8 cellular contexts compared by ENCODE assay signal in the genomic region with DNA sequence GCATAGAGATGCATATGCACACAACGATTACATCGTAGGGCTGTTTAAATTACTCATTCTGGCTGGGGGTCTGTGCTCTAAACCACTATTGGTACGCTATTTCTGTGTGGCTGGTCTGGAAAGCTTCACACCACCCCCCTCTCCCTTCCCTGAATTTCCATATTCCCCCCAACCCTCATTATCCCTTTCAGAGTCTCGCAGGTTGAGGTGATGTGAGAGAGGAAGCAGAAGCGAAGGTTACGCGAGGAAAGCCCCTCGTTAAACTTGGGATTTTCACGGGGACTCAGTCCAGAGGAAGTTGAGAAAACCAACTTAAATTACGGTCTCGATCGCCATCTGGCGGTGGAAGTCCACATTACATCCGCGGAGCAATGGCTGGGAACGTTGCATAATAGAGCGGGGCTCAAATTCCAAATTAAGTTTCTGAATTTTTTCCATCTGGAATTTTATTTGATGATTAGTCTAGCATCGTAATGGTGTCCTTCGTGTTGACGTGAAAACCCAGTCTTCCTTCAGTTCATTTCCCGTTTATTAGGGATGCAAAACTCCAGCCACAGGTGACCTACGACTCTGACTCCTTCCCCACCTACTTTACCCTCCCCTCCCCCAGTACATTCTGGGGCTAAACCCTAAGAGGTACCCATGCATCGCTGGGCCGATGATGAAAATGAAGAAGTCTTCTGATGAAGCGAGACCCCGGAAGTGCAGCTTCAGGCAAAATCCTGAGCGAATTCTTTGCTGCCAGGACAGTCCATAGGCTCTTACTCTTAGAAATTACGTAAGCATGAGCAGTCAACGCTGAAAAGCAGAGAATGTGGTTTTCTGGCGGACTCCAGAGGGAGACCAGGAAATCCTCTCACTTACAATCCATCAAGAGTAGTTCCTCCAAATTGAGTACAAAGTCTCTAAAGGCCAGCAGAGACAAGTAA. TPM values are rescaled to one million over a fixed set of nuclear protein-coding genes. Genes with fewer than 3 reads are reported as not detected.
A peak's percentile ranks its signal among the peaks of the same experiment; 100 is the strongest.
DNase-seq lines count a peak whose midpoint lies in the region; ATAC-seq lines count a peak whose summit lies in the region.

No MANE protein-coding gene starts in this region.

- H3K27me3 Mint-ChIP-seq in activated CD8-positive, alpha-beta T cell treated with anti-CD3 and anti-CD28 coated beads, Interleukin-2, amount 10 ng/mL, durations not matched to agents 7 days and 5 days (ENCODE audit: low read depth): peaks cover 40% of the 10 kb centered on the region
- no peaks in the 10 kb centered on the region for H3K27me3 Mint-ChIP-seq in memory B cell

- POLR2A ChIA-PET in activated CD8-positive, alpha-beta T cell treated with anti-CD3 and anti-CD28 coated beads, Interleukin-2, amount 10 ng/mL, durations not matched to agents 7 days and 5 days (lab: Charles Lee): interaction anchor here (0.6 to 1.0 kb wide), 2 partner anchors 48 to 347 kb away, joined by 3 read pairs; no protein-coding TSS in a partner anchor

- DNase-seq in AG08395 (ENCODE audit: low spot score): peak; percentile 65
- peak; percentile 3 for DNase-seq in NCI-H524 treated with DMSO at 0.1 percent for 48 hours (lab: John Stamatoyannopoulos, UW)
- peak; percentile 83 for DNase-seq in activated CD8-positive, alpha-beta T cell treated with anti-CD3 and anti-CD28 coated beads, Interleukin-2, amount 10 ng/mL, durations not matched to agents 7 days and 5 days
- peak; percentile 49 to 67 (median 66) for DNase-seq in effector memory CD4-positive, alpha-beta T cell
- DNase-seq in memory B cell (ENCODE audit: low spot score in 2 of 2): peak; percentile 84 to 94
- peak; percentile 26 for DNase-seq in stimulated activated CD8-positive, alpha-beta memory T cell treated with anti-CD3 and anti-CD28 coated beads, Interleukin-12 subunit alpha, Interleukin-12 subunit beta, amount 100 ng/mL, for 24 hours (ENCODE audit: extremely low read depth)

- peak; percentile 74 for ATAC-seq in GM18517 (IDR thresholded peaks at IDR 0.05; ENCODE audit: unreplicated experiment)
- ATAC-seq in activated CD8-positive, alpha-beta T cell treated with anti-CD3 and anti-CD28 coated beads, Interleukin-2, amount 10 ng/mL, durations not matched to agents 7 days and 5 days: peak; percentile 73
- ATAC-seq in memory B cell (ENCODE audit: low read depth): peak; percentile 75
- no peak for ATAC-seq in GM19035 (IDR thresholded peaks at IDR 0.05; ENCODE audit: unreplicated experiment)

- H3K27ac Mint-ChIP-seq in activated CD8-positive, alpha-beta T cell treated with anti-CD3 and anti-CD28 coated beads, Interleukin-2, amount 10 ng/mL, durations not matched to agents 7 days and 5 days: peak overlapping the region; percentile 33
- H3K27ac Mint-ChIP-seq in memory B cell: peak overlapping the region; percentile 86

- no peaks in the 10 kb centered on the region for H3K9me3 ChIP-seq in effector memory CD4-positive, alpha-beta T cell (ENCODE audit: control insufficient read depth, low read length)

- peaks cover 2% of the 10 kb centered on the region for H3K36me3 Mint-ChIP-seq in activated CD8-positive, alpha-beta T cell treated with anti-CD3 and anti-CD28 coated beads, Interleukin-2, amount 10 ng/mL, durations not matched to agents 7 days and 5 days (ENCODE audit: low read depth)
- H3K36me3 Mint-ChIP-seq in memory B cell: peaks cover 9% of the 10 kb centered on the region

- peak overlapping the region; percentile 57 for H3K4me3 Mint-ChIP-seq in activated CD8-positive, alpha-beta T cell treated with anti-CD3 and anti-CD28 coated beads, Interleukin-2, amount 10 ng/mL, durations not matched to agents 7 days and 5 days
- H3K4me3 Mint-ChIP-seq in memory B cell: peak overlapping the region; percentile 86

- H3K9me3 Mint-ChIP-seq in activated CD8-positive, alpha-beta T cell treated with anti-CD3 and anti-CD28 coated beads, Interleukin-2, amount 10 ng/mL, durations not matched to agents 7 days and 5 days (ENCODE audit: insufficient read depth): peaks cover 5% of the 10 kb centered on the region
- peaks cover 12% of the 10 kb centered on the region for H3K9me3 Mint-ChIP-seq in memory B cell

- no peaks in the 10 kb centered on the region for H3K36me3 ChIP-seq in effector memory CD4-positive, alpha-beta T cell (ENCODE audit: control insufficient read depth, insufficient read depth, low read length)

- H3K4me1 Mint-ChIP-seq in activated CD8-positive, alpha-beta T cell treated with anti-CD3 and anti-CD28 coated beads, Interleukin-2, amount 10 ng/mL, durations not matched to agents 7 days and 5 days (ENCODE audit: low read depth): peaks cover 37% of the 10 kb centered on the region
- peaks cover 25% of the 10 kb centered on the region for H3K4me1 Mint-ChIP-seq in memory B cell

- CTCF ChIA-PET in activated CD8-positive, alpha-beta T cell treated with anti-CD3 and anti-CD28 coated beads, Interleukin-2, amount 10 ng/mL, durations not matched to agents 7 days and 5 days (lab: Charles Lee): interaction anchor here (1.0 to 4.3 kb wide), 11 partner anchors 9 to 187 kb away, joined by 3 to 29 read pairs (median 4); a partner anchor contains a TSS

- no peaks in the 10 kb centered on the region for H3K4me1 ChIP-seq in effector memory CD4-positive, alpha-beta T cell (ENCODE audit: control insufficient read depth, insufficient read depth, low read length, poor library complexity, severe bottlenecking)

- no peak overlapping the region for H3K27ac ChIP-seq in effector memory CD4-positive, alpha-beta T cell (ENCODE audit: insufficient read depth, low read length, poor library complexity, severe bottlenecking)

- H3K27me3 ChIP-seq in effector memory CD4-positive, alpha-beta T cell (replicated peaks; ENCODE audit: control insufficient read depth, insufficient read depth, low read length, poor library complexity, severe bottlenecking): peaks cover 3% of the 10 kb centered on the region

- H3K4me3 ChIP-seq in effector memory CD4-positive, alpha-beta T cell (ENCODE audit: insufficient read depth, low read depth, low read length, poor library complexity, severe bottlenecking): no peak overlapping the region

RNA-seq across cellular contexts. Expression of a gene that starts 19.7 kb away (rescaled TPM):
- 10 to 100 TPM; 15.6 to 17.0 TPM for total RNA-seq in activated CD8-positive, alpha-beta T cell treated with anti-CD3 and anti-CD28 coated beads, Interleukin-2, amount 10 ng/mL, durations not matched to agents 7 days and 5 days

RNA-seq across cellular contexts. Expression of a gene that starts 33.8 kb away (rescaled TPM):
- total RNA-seq in activated CD8-positive, alpha-beta T cell treated with anti-CD3 and anti-CD28 coated beads, Interleukin-2, amount 10 ng/mL, durations not matched to agents 7 days and 5 days: under 1 TPM in 1 of 2 experiments, not detected in 1; 0.32 TPM

RNA-seq across cellular contexts. Expression of a gene that starts 41.4 kb away (rescaled TPM):
- 100 to 1,000 TPM; 145 to 159 TPM for total RNA-seq in activated CD8-positive, alpha-beta T cell treated with anti-CD3 and anti-CD28 coated beads, Interleukin-2, amount 10 ng/mL, durations not matched to agents 7 days and 5 days

RNA-seq across cellular contexts. Expression of a gene that starts 46.7 kb away (rescaled TPM):
- 100 to 1,000 TPM; 385 to 397 TPM for total RNA-seq in activated CD8-positive, alpha-beta T cell treated with anti-CD3 and anti-CD28 coated beads, Interleukin-2, amount 10 ng/mL, durations not matched to agents 7 days and 5 days

RNA-seq across cellular contexts. Expression of a gene that starts 55.9 kb away (rescaled TPM):
- not detected for total RNA-seq in activated CD8-positive, alpha-beta T cell treated with anti-CD3 and anti-CD28 coated beads, Interleukin-2, amount 10 ng/mL, durations not matched to agents 7 days and 5 days

Comparison
In these comparisons a context has a peak if more than half of its experiments do, and no peak if none do; other contexts are left out.
1. DNase-seq: peak in every context shown above with its lines; median percentile 89 in memory B cell; 83 in activated CD8-positive, alpha-beta T cell treated with anti-CD3 and anti-CD28 coated beads, Interleukin-2, amount 10 ng/mL, durations not matched to agents 7 days and 5 days; 66 in effector memory CD4-positive, alpha-beta T cell; 65 in AG08395; 26 in stimulated activated CD8-positive, alpha-beta memory T cell treated with anti-CD3 and anti-CD28 coated beads, Interleukin-12 subunit alpha, Interleukin-12 subunit beta, amount 100 ng/mL, for 24 hours; 3 in NCI-H524 treated with DMSO at 0.1 percent for 48 hours.